11 cellular contexts compared by ENCODE assay signal in the genomic region with DNA sequence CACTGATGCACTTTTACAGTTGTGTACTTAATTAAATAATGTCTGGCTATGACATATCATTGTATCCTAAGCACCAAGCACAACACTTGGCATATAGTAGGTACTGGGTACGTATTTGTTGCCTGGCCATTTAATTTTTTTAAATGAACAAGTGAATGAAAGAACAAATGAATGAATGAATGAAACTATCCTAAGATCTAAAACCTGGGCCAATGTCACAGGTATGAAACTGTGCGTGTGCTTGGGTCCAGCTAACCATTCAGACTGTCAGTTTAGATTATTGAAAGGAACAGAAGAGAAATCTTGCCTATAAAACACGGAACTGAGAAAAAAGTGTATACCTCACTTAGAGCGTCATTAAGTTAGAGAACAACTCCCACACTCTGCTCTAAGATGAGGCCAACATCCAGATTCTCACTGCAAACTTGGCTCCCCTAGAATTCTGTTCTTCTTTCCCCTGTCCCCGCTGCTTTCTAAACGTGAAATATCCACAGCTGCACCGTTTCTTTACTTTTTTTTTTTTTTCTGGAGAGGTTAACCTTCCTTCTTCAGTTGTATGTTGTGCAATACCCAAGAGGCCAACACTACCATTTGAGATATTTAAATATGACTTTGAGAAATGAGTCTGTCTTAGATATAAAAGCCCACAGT.
DNase-seq lines count a peak whose midpoint lies in the region; ATAC-seq and TF ChIP-seq lines count a peak whose summit lies in the region.
"Had no signal": no experiment of that assay in that cellular context is flagged by ENCODE, and none has a peak within 500 bp of the region (broad histone marks: within the 10 kb centered on the region; RNA-seq: fewer than 3 reads in every experiment).

No MANE protein-coding gene starts in this region.

- peak overlapping the region in 10 of 11 experiments; percentile 38 to 76 (median 59); a peak in 20 of 22 replicates for H3K4me2 ChIP-seq in BLaER1 treated with 17β-estradiol and CSF1 and Interleukin-3, amounts not matched to agents 10 nM and 100 nM
- H3K4me2 ChIP-seq: KMS-11 had no signal

- DNase-seq in adipocyte (ENCODE audit: low read depth) (peak; percentile 36), NCI-H2081 (lab: John Stamatoyannopoulos, UW) (no peak), brain microvascular endothelial cell (no peak)
- no peak for DNase-seq in effector memory CD8-positive, alpha-beta T cell
- DNase-seq in stimulated activated CD4-positive, alpha-beta T cell treated with anti-CD3 and anti-CD28 coated beads, Interleukin-4, amount 100 ng/mL, for 24 hours = no peak
- DNase-seq: colonic mucosa, PC-3 had no signal

- H3K27me3 Mint-ChIP-seq in effector memory CD8-positive, alpha-beta T cell = peaks cover 5 to 16% of the 10 kb centered on the region in 2 donors

- no peak overlapping the region for H3K4me3 ChIP-seq in BLaER1 treated with 17β-estradiol and CSF1 and Interleukin-3, amounts not matched to agents 10 nM and 100 nM
- H3K4me3 ChIP-seq in adipocyte (ENCODE audit: low read length) (no peak overlapping the region), brain microvascular endothelial cell (ENCODE audit: low read depth, low read length) (no peak overlapping the region)
- H3K4me3 ChIP-seq: colonic mucosa had no signal

- in situ Hi-C loops in brain microvascular endothelial cell (cut with HindIII; ENCODE audit: low pct_ligation_motif_present, low sequenced_read_pairs) = no loop called here

- no peaks in the 10 kb centered on the region for H3K4me1 Mint-ChIP-seq in effector memory CD8-positive, alpha-beta T cell (ENCODE audit: low read depth in 2 of 2)

- no peak for TF ChIP-seq CTCF in brain microvascular endothelial cell (IDR thresholded peaks at IDR 0.05; ENCODE audit: low read depth, low read length, missing control alignments)

- peak overlapping the region in 8 of 11 experiments; percentile 4 to 56 (median 35); a peak in 12 of 22 replicates for H3K27ac ChIP-seq in BLaER1 treated with 17β-estradiol and CSF1 and Interleukin-3, amounts not matched to agents 10 nM and 100 nM
- H3K27ac ChIP-seq in brain microvascular endothelial cell = no peak overlapping the region
- H3K27ac ChIP-seq: colonic mucosa, KMS-11 had no signal

- H3K9ac ChIP-seq in BLaER1 treated with 17β-estradiol and CSF1 and Interleukin-3, amounts not matched to agents 10 nM and 100 nM = no peak overlapping the region
- no peak overlapping the region for H3K9ac ChIP-seq in adipocyte (ENCODE audit: low read length)
- H3K9ac ChIP-seq: KMS-11 had no signal

- no peaks in the 10 kb centered on the region for H3K36me3 Mint-ChIP-seq in effector memory CD8-positive, alpha-beta T cell (ENCODE audit: insufficient read depth)

- peaks cover 27 to 76% (median 54%) of the 10 kb centered on the region in 10 experiments for H3K4me1 ChIP-seq in BLaER1 treated with 17β-estradiol and CSF1 and Interleukin-3, amounts not matched to agents 10 nM and 100 nM
- peaks cover 21% of the 10 kb centered on the region for H3K4me1 ChIP-seq in adipocyte (ENCODE audit: control insufficient read depth, insufficient read depth, low read length)
- H3K4me1 ChIP-seq: colonic mucosa had no signal

- H3K4me3 Mint-ChIP-seq in effector memory CD8-positive, alpha-beta T cell = no peak overlapping the region

- no peaks in the 10 kb centered on the region for H3K9me3 ChIP-seq in BLaER1 treated with 17β-estradiol and CSF1 and Interleukin-3, amounts not matched to agents 10 nM and 100 nM (replicated peaks in 1 of 11)
- no peaks in the 10 kb centered on the region for H3K9me3 ChIP-seq in adipocyte (ENCODE audit: control insufficient read depth, low read length)
- H3K9me3 ChIP-seq: colonic mucosa had no signal

- H3K9me3 Mint-ChIP-seq in effector memory CD8-positive, alpha-beta T cell = peaks cover 0 to 4% of the 10 kb centered on the region in 2 donors

- H3K27me3 ChIP-seq in BLaER1 treated with 17β-estradiol and CSF1 and Interleukin-3, amounts not matched to agents 10 nM and 100 nM = no peaks in the 10 kb centered on the region
- H3K27me3 ChIP-seq in adipocyte (replicated peaks; ENCODE audit: control insufficient read depth, insufficient read depth, low read length) (no peaks in the 10 kb centered on the region), brain microvascular endothelial cell (replicated peaks) (no peaks in the 10 kb centered on the region)
- H3K27me3 ChIP-seq: colonic mucosa had no signal

- H4K20me1 ChIP-seq in BLaER1 treated with 17β-estradiol and CSF1 and Interleukin-3, amounts not matched to agents 10 nM and 100 nM = no peaks in the 10 kb centered on the region

- peak; percentile 33 for ATAC-seq in GM19468 (IDR thresholded peaks at IDR 0.05; ENCODE audit: extremely low read depth, unreplicated experiment)
- ATAC-seq in HG03175 (IDR thresholded peaks at IDR 0.05; ENCODE audit: unreplicated experiment) = peak; percentile 61
- ATAC-seq in effector memory CD8-positive, alpha-beta T cell (replicated peaks) = no peak
- ATAC-seq: PC-3 had no signal

- H3K27ac Mint-ChIP-seq in effector memory CD8-positive, alpha-beta T cell = no peak overlapping the region

- H3K36me3 ChIP-seq in BLaER1 treated with 17β-estradiol and CSF1 and Interleukin-3, amounts not matched to agents 10 nM and 100 nM = no peaks in the 10 kb centered on the region
- H3K36me3 ChIP-seq in adipocyte (ENCODE audit: control insufficient read depth, insufficient read depth, low read length, severe bottlenecking) = no peaks in the 10 kb centered on the region
- no peaks in the 10 kb centered on the region for H3K36me3 ChIP-seq in brain microvascular endothelial cell (replicated peaks)
- H3K36me3 ChIP-seq: colonic mucosa had no signal
